29 cellular contexts compared by ENCODE assay signal in genomic region chr6:34473967-34474366, GRCh38. TPM values are rescaled to one million over a fixed set of nuclear protein-coding genes. Genes with fewer than 3 reads are reported as not detected.
"Had no signal": no experiment of that assay in that cellular context is flagged by ENCODE, and none has a peak within 500 bp of the region (broad histone marks: within the 10 kb centered on the region; RNA-seq: fewer than 3 reads in every experiment).

No MANE protein-coding gene starts in this region.

- DNase-seq: hypothalamus; immature natural killer cell; kidney; left colon; left lung; lower lobe of right lung; mammary epithelial cell; mesenchymal stem cell; naive B cell; natural killer cell; nephron progenitor cell; ovary; stimulated activated CD4-positive, alpha-beta T cell treated with anti-CD3 and anti-CD28 coated beads, Interleukin-12 subunit alpha, Interleukin-12 subunit beta, amount 100 ng/mL, for 4 hours; stimulated activated CD4-positive, alpha-beta T cell treated with anti-CD3 and anti-CD28 coated beads, Interleukin-15, amount 100 ng/mL, for 24 hours; stimulated activated CD4-positive, alpha-beta T cell treated with anti-CD3 and anti-CD28 coated beads, Interleukin-2, amount 100 ng/mL, for 24 hours; stimulated activated CD4-positive, alpha-beta T cell treated with anti-CD3 and anti-CD28 coated beads, Interleukin-4, amount 100 ng/mL, for 1 hour; stimulated activated naive B cell treated with anti-CD40 and anti-IgM and Interleukin-4, amounts not matched to agents 10 μg/mL and 1 μg/mL and 100 μg/mL, for 72 hours; stimulated activated naive CD8-positive, alpha-beta T cell treated with anti-CD3 and anti-CD28 coated beads, Interleukin-15, Interleukin-2, amounts not matched to agents 100 U/mL and 50 U/mL, for 24 hours; stomach; testis; thyroid gland; transverse colon; upper lobe of left lung had no signal

- H3K27me3 ChIP-seq: ovary, testis, thyroid gland, transverse colon, upper lobe of left lung, vagina had no signal

- H3K36me3 ChIP-seq: left lung, lower lobe of right lung, ovary, stomach, thyroid gland, transverse colon, upper lobe of left lung, vagina had no signal

- ATAC-seq: left colon; left lung; natural killer cell; right cardiac atrium; sciatic nerve; stimulated activated naive B cell treated with anti-CD40 and anti-IgM and Interleukin-4, amounts not matched to agents 10 μg/mL and 1 μg/mL and 100 μg/mL, for 72 hours; stimulated activated naive CD8-positive, alpha-beta T cell treated with anti-CD3 and anti-CD28 coated beads, Interleukin-15, Interleukin-2, amounts not matched to agents 100 U/mL and 50 U/mL, for 24 hours had no signal

- H3K27ac ChIP-seq: left lung, lower lobe of right lung, ovary, skin epidermis, stomach, testis, thyroid gland, transverse colon, upper lobe of left lung, vagina had no signal

- H3K4me3 ChIP-seq: left lung, lower lobe of right lung, ovary, skin epidermis, stomach, testis, thyroid gland, transverse colon, upper lobe of left lung, vagina had no signal

- H3K9me3 ChIP-seq: lower lobe of right lung, ovary, stomach, testis, thyroid gland, transverse colon, vagina had no signal

- H3K4me1 ChIP-seq: left lung, lower lobe of right lung, stomach, testis, thyroid gland, transverse colon, upper lobe of left lung, vagina had no signal

RNA-seq across cellular contexts. Expression of gene PACSIN1, which starts 8.1 kb away (rescaled TPM):
- total RNA-seq: lower lobe of right lung, mammary epithelial cell, omental fat pad, pulmonary artery endothelial cell had no signal
